In the genomic region with DNA sequence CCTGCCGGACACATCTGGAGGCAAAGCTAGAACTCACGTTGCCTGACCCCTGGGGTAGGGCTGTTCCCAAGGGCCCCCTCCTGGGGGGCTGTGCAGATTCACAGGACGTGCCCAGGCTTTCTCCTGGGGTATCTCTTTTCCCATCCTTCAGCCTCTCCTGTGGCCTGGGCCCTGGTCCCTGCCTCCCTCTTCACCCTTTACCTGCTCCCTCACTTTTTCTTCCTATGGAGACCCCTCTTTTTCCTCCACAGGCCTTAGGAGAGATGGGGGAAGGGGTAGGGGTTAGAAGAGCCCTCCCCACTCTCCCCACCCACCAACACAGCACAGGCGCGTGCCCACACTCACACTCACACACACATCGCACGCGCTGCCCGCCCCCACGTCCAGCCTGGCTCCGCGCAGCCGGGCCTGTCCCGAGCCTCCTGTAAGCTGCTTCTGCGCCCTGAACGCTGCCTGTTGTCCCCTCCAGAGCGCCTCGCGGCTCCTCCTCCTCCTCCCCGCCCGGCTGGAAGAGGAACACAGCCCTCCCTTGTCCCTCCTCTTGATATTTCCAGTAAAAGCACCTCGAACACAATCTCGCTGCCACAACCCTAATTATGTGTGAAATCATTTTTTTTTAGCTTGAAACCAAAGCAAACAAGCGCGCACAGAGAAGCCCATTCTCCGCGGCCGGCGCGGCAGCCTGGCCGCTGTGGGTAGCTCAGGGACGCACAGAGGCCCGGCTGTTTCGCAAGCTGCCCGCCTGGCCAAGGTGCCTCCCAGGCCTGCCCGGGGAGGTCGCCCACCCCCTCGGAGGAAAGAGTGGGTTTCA, we compare ENCODE assay signal across 15 cellular contexts. TPM values are rescaled to one million over a fixed set of nuclear protein-coding genes. Genes with fewer than 3 reads are reported as not detected.
DNase-seq lines count a peak whose midpoint lies in the region; ATAC-seq, FAIRE-seq and TF ChIP-seq lines count a peak whose summit lies in the region.
"Had no signal": no experiment of that assay in that cellular context is flagged by ENCODE, and none has a peak within 500 bp of the region (broad histone marks: within the 10 kb centered on the region; RNA-seq: fewer than 3 reads in every experiment).

No MANE protein-coding gene starts in this region.

- H3K79me2 ChIP-seq in H1 (ENCODE audit: control insufficient read depth in 1 of 2, insufficient read depth in 2 of 2, low read length in 2 of 2) (no peaks in the 10 kb centered on the region), mesendoderm (ENCODE audit: control insufficient read depth, insufficient read depth, low read length) (no peaks in the 10 kb centered on the region)

- H4K8ac ChIP-seq in H1 (ENCODE audit: extremely low read depth, insufficient read depth, low read length) (peak overlapping the region; percentile 81), mesendoderm (ENCODE audit: low read depth, low read length) (no peak overlapping the region)

- POLR2A ChIA-PET in H1 (lab: Charles Lee; ENCODE audit: partially characterized antibody) = interaction anchor here (1.3 kb wide), 2 partner anchors 27 to 112 kb away, joined by 3 read pairs; no protein-coding TSS in a partner anchor

- H4K5ac ChIP-seq in H1 (ENCODE audit: insufficient read length, low read depth, low read length) = no peak overlapping the region
- H4K5ac ChIP-seq in mesendoderm (ENCODE audit: low read length) = no peak overlapping the region

- H3K4ac ChIP-seq in H1 (replicated peaks; ENCODE audit: insufficient read length, low read depth, low read length) = no peak overlapping the region
- H3K4ac ChIP-seq in mesendoderm (ENCODE audit: low read depth, low read length) = no peak overlapping the region

- H3K18ac ChIP-seq in H1 (ENCODE audit: extremely low read depth, low read length) = peak overlapping the region; percentile 76
- H3K18ac ChIP-seq in mesendoderm (ENCODE audit: low read length) = no peak overlapping the region

- H3K27ac ChIP-seq in right cardiac atrium (ENCODE audit: low read length) (no peak overlapping the region), heart left ventricle (no peak overlapping the region), H1 (ENCODE audit: low read depth, low read length) (no peak overlapping the region), mesendoderm (ENCODE audit: low read depth, low read length) (no peak overlapping the region)
- H3K27ac ChIP-seq: lower lobe of right lung, spleen had no signal

- H3K23ac ChIP-seq in H1 (ENCODE audit: insufficient read length) = no peak overlapping the region
- H3K23ac ChIP-seq in mesendoderm (ENCODE audit: low read length) = no peak overlapping the region

- no peak overlapping the region for H2BK120ac ChIP-seq in H1 (replicated peaks; ENCODE audit: low read depth, low read length)
- no peak overlapping the region for H2BK120ac ChIP-seq in mesendoderm (ENCODE audit: low read depth, low read length)

- peak; percentile 32 to 55 for ATAC-seq in right cardiac atrium
- ATAC-seq in heart left ventricle = no peak
- no peak for ATAC-seq in GM21528 (IDR thresholded peaks at IDR 0.05; ENCODE audit: low FRiP score, unreplicated experiment)
- ATAC-seq in GM21526 (IDR thresholded peaks at IDR 0.05; ENCODE audit: low FRiP score, unreplicated experiment) = no peak
- no peak for ATAC-seq in HG03039 (IDR thresholded peaks at IDR 0.05; ENCODE audit: unreplicated experiment)
- ATAC-seq: lower lobe of right lung; PC-3; stimulated activated effector memory CD8-positive, alpha-beta T cell treated with anti-CD3 and anti-CD28 coated beads, Interleukin-12 subunit alpha, Interleukin-12 subunit beta, amount 100 ng/mL, for 72 hours had no signal

- intact Hi-C loops in right cardiac atrium (cut with DNase I) (no loop called here), heart left ventricle (cut with DNase I) (no loop called here)

- H3K36me3 ChIP-seq in heart left ventricle (no peaks in the 10 kb centered on the region), H1 (ENCODE audit: control insufficient read depth in 2 of 4, insufficient read depth in 4 of 4, low read length in 3 of 4) (no peaks in the 10 kb centered on the region), mesendoderm (ENCODE audit: control insufficient read depth, insufficient read depth, low read length) (no peaks in the 10 kb centered on the region)
- H3K36me3 ChIP-seq: lower lobe of right lung, spleen had no signal

- H2BK12ac ChIP-seq in H1 (ENCODE audit: low read depth, low read length) = no peak overlapping the region; the same call in 1 of the 2 replicates

- no peaks in the 10 kb centered on the region for H3K9me3 ChIP-seq in right cardiac atrium (ENCODE audit: control insufficient read depth, low read length)
- H3K9me3 ChIP-seq in heart left ventricle = peaks cover 0 to 13% (median 2%) of the 10 kb centered on the region in 12 donors
- H3K9me3 ChIP-seq in H1 (ENCODE audit: insufficient read depth in 2 of 2, low read depth in 1 of 2, low read length in 1 of 2) = no peaks in the 10 kb centered on the region

- peak overlapping the region; percentile 93 for H2AFZ ChIP-seq in H1 (ENCODE audit: low read length)

- peak in 1 of 3 donors; percentile 48 for DNase-seq in right cardiac atrium
- DNase-seq in heart left ventricle = no peak
- peak in 1 of 2 experiments; percentile 69 for DNase-seq in H1 (ENCODE audit: low read depth in 1 of 2, low spot score in 2 of 2)
- DNase-seq in mesendoderm = peak; percentile 51
- no peak for DNase-seq in RPMI8226
- DNase-seq: activated CD4-positive, alpha-beta T cell treated with anti-CD3 and anti-CD28 coated beads for 1 hour; lower lobe of right lung; NCI-H1436; PC-3; spleen had no signal

- H2BK5ac ChIP-seq in H1 (ENCODE audit: low read depth, low read length) (no peak overlapping the region), mesendoderm (ENCODE audit: low read length) (no peak overlapping the region)

- no peak overlapping the region for H3K56ac ChIP-seq in H1 (replicated peaks; ENCODE audit: insufficient read length, low read depth, low read length)
- H3K56ac ChIP-seq in mesendoderm (ENCODE audit: low read length) = peak overlapping the region; percentile 57

- peaks cover 3% of the 10 kb centered on the region; the same call in 1 of the 2 replicates for H3K23me2 ChIP-seq in H1 (ENCODE audit: low read depth, low read length)

- no peaks in the 10 kb centered on the region for H3K79me1 ChIP-seq in H1 (ENCODE audit: low read depth, low read length)
- H3K79me1 ChIP-seq in mesendoderm (ENCODE audit: low read length) = no peaks in the 10 kb centered on the region

- 7% methylated on average over 38 of the region's 38 CpGs for WGBS in right cardiac atrium
- 7 to 13% (median 9%) methylated on average over 30 to 38 of the region's 38 CpGs for WGBS in heart left ventricle, 4 donors
- 11% methylated on average over 29 of the region's 38 CpGs; no CpG with 5 or more reads in 1 of the 2 experiments for WGBS in H1 (ENCODE audit: extremely low coverage in 1 of 2, insufficient coverage in 1 of 2, insufficient read length in 1 of 2, insufficient replicate concordance in 2 of 2, low coverage in 1 of 2, low lambda C conversion rate in 2 of 2, missing lambda C conversion rate in 1 of 2), 2 experiments
- no CpG with 5 or more reads among the region's 38 CpGs for WGBS in mesendoderm (ENCODE audit: extremely low coverage, insufficient coverage, low lambda C conversion rate)

- H3K4me2 ChIP-seq in H1 (ENCODE audit: insufficient read depth in 1 of 2, low read depth in 2 of 2, low read length in 2 of 2) = peak overlapping the region; percentile 67 to 73
- peak overlapping the region; percentile 19 for H3K4me2 ChIP-seq in mesendoderm (ENCODE audit: low read length)

- TF ChIP-seq RAD21 in H1 (IDR thresholded peaks at IDR 0.05 in 1 of 2, conservative IDR thresholded peaks at IDR 0.05 in 1 of 2; ENCODE audit: low read depth in 2 of 2, low read length in 2 of 2) = no peak

- peak overlapping the region; percentile 83 for H4K91ac ChIP-seq in H1 (replicated peaks; ENCODE audit: insufficient read length, low read length)

- TF ChIP-seq POLR2A in heart left ventricle (IDR thresholded peaks at IDR 0.05) (no peak), H1 (IDR thresholded peaks at IDR 0.05; ENCODE audit: control extremely low read depth in 1 of 2, low read depth in 2 of 2, low read length in 2 of 2) (no peak; a peak in 1 of 3 replicates)

- TF ChIP-seq CTCF in heart left ventricle (IDR thresholded peaks at IDR 0.05) (no peak), H1 (IDR thresholded peaks at IDR 0.05; ENCODE audit: control extremely low read depth in 1 of 3, insufficient read depth in 1 of 3, low read depth in 1 of 3, low read length in 3 of 3) (no peak)

- FAIRE-seq in H1 (lab: Jason Lieb, UNC) = no peak

- H3K9ac ChIP-seq in H1 (replicated peaks in 1 of 4; ENCODE audit: extremely low read depth in 1 of 4, low read depth in 3 of 4, low read length in 3 of 4) = peak overlapping the region in 3 of 4 experiments; percentile 4 to 29 (median 6); a peak in 4 of 7 replicates
- peak overlapping the region; percentile 54 for H3K9ac ChIP-seq in mesendoderm (ENCODE audit: low read length)

- H3K4me1 ChIP-seq in right cardiac atrium (ENCODE audit: control insufficient read depth, insufficient read depth, low read length) = no peaks in the 10 kb centered on the region
- H3K4me1 ChIP-seq in heart left ventricle = peaks cover 0 to 6% (median 0%) of the 10 kb centered on the region in 12 donors
- peaks cover 0 to 3% (median 1%) of the 10 kb centered on the region in 4 experiments; a peak in 4 of 7 replicates for H3K4me1 ChIP-seq in H1 (replicated peaks in 1 of 4; ENCODE audit: control insufficient read depth in 3 of 4, insufficient read depth in 4 of 4, low read length in 3 of 4)
- no peaks in the 10 kb centered on the region for H3K4me1 ChIP-seq in mesendoderm (ENCODE audit: control insufficient read depth, low read depth, low read length)
- H3K4me1 ChIP-seq: lower lobe of right lung, spleen had no signal

- TF ChIP-seq EP300 in H1 (IDR thresholded peaks at IDR 0.05; ENCODE audit: borderline replicate concordance in 1 of 2, low read depth in 2 of 2, low read length in 2 of 2) = no peak

- CTCF ChIA-PET in H1 (lab: Charles Lee; ENCODE audit: partially characterized antibody) = interaction anchor here (0.8 to 1.9 kb wide), 7 partner anchors 31 to 114 kb away, joined by 3 to 5 read pairs (median 4); no protein-coding TSS in a partner anchor

- no peaks in the 10 kb centered on the region for H4K20me1 ChIP-seq in H1 (replicated peaks in 1 of 2; ENCODE audit: control insufficient read depth in 1 of 2, insufficient read depth in 2 of 2, low read length in 2 of 2)

- H3K14ac ChIP-seq in H1 (ENCODE audit: insufficient read length) = no peak overlapping the region

- no peak overlapping the region for H3K4me3 ChIP-seq in right cardiac atrium (ENCODE audit: low read length)
- peak overlapping the region in 4 of 12 donors; percentile 10 to 32 (median 16) for H3K4me3 ChIP-seq in heart left ventricle
- H3K4me3 ChIP-seq in H1 (ENCODE audit: extremely low read depth in 1 of 4, insufficient read depth in 2 of 4, low read depth in 3 of 4, low read length in 4 of 4) = peak overlapping the region; percentile 42 to 66 (median 62)
- H3K4me3 ChIP-seq in mesendoderm (ENCODE audit: low read length) = no peak overlapping the region
- H3K4me3 ChIP-seq: lower lobe of right lung had no signal

- H3K27me3 ChIP-seq in right cardiac atrium (ENCODE audit: control insufficient read depth, insufficient read depth) (peaks cover 8% of the 10 kb centered on the region), heart left ventricle (peaks cover 0 to 55% (median 22%) of the 10 kb centered on the region in 9 donors), H1 (replicated peaks in 1 of 4; ENCODE audit: control insufficient read depth in 3 of 4, extremely low read depth in 1 of 4, insufficient read depth in 3 of 4, low read length in 3 of 4) (peaks cover 0 to 25% (median 12%) of the 10 kb centered on the region in 4 experiments; a peak in 6 of 7 replicates), mesendoderm (ENCODE audit: insufficient read depth, low read length, poor library complexity) (no peaks in the 10 kb centered on the region)

- H2AK5ac ChIP-seq in H1 (ENCODE audit: low read depth, low read length) = no peak overlapping the region
- H2AK5ac ChIP-seq in mesendoderm (ENCODE audit: low read length) = no peak overlapping the region

- no peak overlapping the region; the same call in 1 of the 2 replicates for H2BK20ac ChIP-seq in H1 (ENCODE audit: low read length)

- H2BK15ac ChIP-seq in H1 (ENCODE audit: low read length) (peak overlapping the region; percentile 90; the same call in 1 of the 2 replicates), mesendoderm (replicated peaks; ENCODE audit: low read depth) (no peak overlapping the region)

RNA-seq across cellular contexts. Expression of gene ACAN, which starts 33.9 kb away (rescaled TPM):
- total RNA-seq in right cardiac atrium (under 1 TPM; 0.14 to 0.23 (median 0.17) TPM), heart left ventricle (1 to 10 TPM in 1 of 9 donors, under 1 TPM in 7, not detected in 1; 0.02 to 1.2 (median 0.17) TPM)
- polyA plus RNA-seq in right cardiac atrium (0.86 TPM), heart left ventricle (under 1 TPM; 0.08 to 0.30 TPM), H1 (2011; rRNA removed) (0.73 and 1.2 TPM in 2 replicates)
- 0.67 and 0.71 TPM in 2 replicates for total RNA-seq in H1 (2021; fragmentation: NEBNext Ultra II Directional; extraction: Animal tissue kit (Norgen Biotek cat#: 25700))
- 0.26 TPM for polyA plus RNA-seq in H1 (2011; cell fraction: cytosol; rRNA removed)
- 1.0 TPM for polyA plus RNA-seq in H1 (2011; cell fraction: nucleus; rRNA removed)
- 0.59 to 1.4 TPM (median 1.2 TPM) in 4 replicates for polyA plus RNA-seq in H1 (2012, experiment 1 of 2)
- 0.49 TPM for polyA plus RNA-seq in H1 (2012, experiment 2 of 2)
- polyA plus RNA-seq in H1 (2013, experiment 1 of 2) = 1.6 TPM
- polyA plus RNA-seq in H1 (2013, experiment 2 of 2) = 1.3 TPM
- 0.85 and 1.00 TPM in 2 replicates for polyA minus RNA-seq in H1 (2011; rRNA and poly(A)+ RNA removed)
- 1.5 TPM for polyA minus RNA-seq in H1 (2011; cell fraction: cytosol; rRNA and poly(A)+ RNA removed)
- 0.80 TPM for polyA minus RNA-seq in H1 (2011; cell fraction: nucleus; rRNA and poly(A)+ RNA removed)
- polyA plus RNA-seq in mesendoderm (2013, experiment 1 of 2) = 0.10 TPM
- 0.18 TPM for polyA plus RNA-seq in mesendoderm (2013, experiment 2 of 2)
- total RNA-seq: PC-3 had no signal
- polyA plus RNA-seq: CD14-positive monocyte had no signal

Comparison
In these comparisons a context has a peak if more than half of its experiments do, and no peak if none do; other contexts are left out.
1. ATAC-seq: peak in right cardiac atrium (2 of 2); none in heart left ventricle (0 of 4), GM21528 (single experiment), GM21526 (single experiment) and HG03039 (single experiment).
2. H3K4me3 ChIP-seq: peak in H1 (4 of 4); none in right cardiac atrium (single experiment) and mesendoderm (single experiment).